In genomic region chr18:46829947-46830346, GRCh38 we compare ENCODE assay signal across 18 cellular contexts.
"Had no signal": no experiment of that assay in that cellular context is flagged by ENCODE, and none has a peak within 500 bp of the region (broad histone marks: within the 10 kb centered on the region; RNA-seq: fewer than 3 reads in every experiment).

No MANE protein-coding gene starts in this region.

- H3K9me3 Mint-ChIP-seq: activated CD4-positive, alpha-beta memory T cell treated with anti-CD3 and anti-CD28 coated beads for 36 hours; activated CD4-positive, alpha-beta T cell treated with anti-CD3 and anti-CD28 coated beads, Interleukin-2, amount 10 ng/mL, durations not matched to agents 7 days and 5 days; activated naive CD4-positive, alpha-beta T cell treated with anti-CD3 and anti-CD28 coated beads for 36 hours; activated T-cell treated with anti-CD3 and anti-CD28 coated beads, Interleukin-2, amount 50 U/mL, for 4 hours had no signal

- H3K4me3 Mint-ChIP-seq: activated CD4-positive, alpha-beta memory T cell treated with anti-CD3 and anti-CD28 coated beads for 36 hours; activated CD4-positive, alpha-beta T cell treated with anti-CD3 and anti-CD28 coated beads, Interleukin-2, amount 10 ng/mL, durations not matched to agents 7 days and 5 days; activated naive CD4-positive, alpha-beta T cell treated with anti-CD3 and anti-CD28 coated beads for 36 hours; activated naive CD8-positive, alpha-beta T cell; activated T-cell treated with anti-CD3 and anti-CD28 coated beads, Interleukin-2, amount 50 U/mL, for 4 hours; T-helper 17 cell had no signal

- DNase-seq: activated CD4-positive, alpha-beta memory T cell treated with anti-CD3 and anti-CD28 coated beads for 36 hours; activated CD4-positive, alpha-beta T cell treated with anti-CD3 and anti-CD28 coated beads, Interleukin-2, amount 10 ng/mL, durations not matched to agents 7 days and 5 days; activated CD4-positive, CD25-positive, alpha-beta regulatory T cell; activated CD8-positive, alpha-beta memory T cell treated with anti-CD3 and anti-CD28 coated beads for 24 hours; activated gamma-delta T cell; activated naive CD4-positive, alpha-beta T cell treated with anti-CD3 and anti-CD28 coated beads for 36 hours; activated T-cell treated with anti-CD3 and anti-CD28 coated beads, Interleukin-2, amount 50 U/mL, for 4 hours; cerebellar nuclear complex; IMR-90; KBM-7; NCI-H1092; NCI-H1930; NCI-H2107; NCI-H524 treated with DMSO at 0.1 percent for 48 hours; SIG-M5; T-helper 17 cell; T-helper 9 cell had no signal

- H3K4me1 Mint-ChIP-seq: activated CD4-positive, alpha-beta T cell treated with anti-CD3 and anti-CD28 coated beads, Interleukin-2, amount 10 ng/mL, durations not matched to agents 7 days and 5 days; T-helper 17 cell had no signal

- ATAC-seq: activated T-cell treated with anti-CD3 and anti-CD28 coated beads, Interleukin-2, amount 50 U/mL, for 4 hours; T-helper 17 cell had no signal

- H3K27ac Mint-ChIP-seq: activated CD4-positive, alpha-beta memory T cell treated with anti-CD3 and anti-CD28 coated beads for 36 hours; activated naive CD4-positive, alpha-beta T cell treated with anti-CD3 and anti-CD28 coated beads for 36 hours; activated naive CD8-positive, alpha-beta T cell; T-helper 17 cell had no signal

- H3K27me3 Mint-ChIP-seq: activated CD4-positive, alpha-beta memory T cell treated with anti-CD3 and anti-CD28 coated beads for 36 hours; activated CD4-positive, alpha-beta T cell treated with anti-CD3 and anti-CD28 coated beads, Interleukin-2, amount 10 ng/mL, durations not matched to agents 7 days and 5 days; activated naive CD8-positive, alpha-beta T cell; T-helper 17 cell had no signal
